Comparison of ENCODE assay signal across 24 cellular contexts in the genomic region with DNA sequence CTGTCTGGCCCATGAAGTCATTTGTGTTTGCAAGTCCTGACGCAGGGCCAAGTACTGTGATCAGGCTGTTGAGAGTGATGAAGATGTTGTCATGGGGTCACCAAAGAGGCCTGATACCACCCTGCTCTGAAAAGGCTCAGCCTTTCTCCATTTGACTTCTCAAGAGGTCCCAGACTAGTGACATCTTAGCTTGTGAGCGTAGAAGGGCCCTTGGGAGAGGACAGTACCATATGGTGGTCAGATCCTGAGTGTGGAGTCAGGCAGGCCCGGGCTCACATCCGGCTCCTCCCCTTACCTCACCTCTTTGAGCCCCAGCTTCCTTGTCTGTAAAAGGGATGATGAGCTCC.
"Had no signal": no experiment of that assay in that cellular context is flagged by ENCODE, and none has a peak within 500 bp of the region (broad histone marks: within the 10 kb centered on the region; RNA-seq: fewer than 3 reads in every experiment).

No MANE protein-coding gene starts in this region.

- H3K4me3 ChIP-seq: K562 had no signal

- DNase-seq: Kasumi-1; NCI-H1048; NCI-H1105; NCI-H1417 treated with DMSO at 0.1 percent for 48 hours; NCI-H146; NCI-H1694 treated with DMSO at 0.1 percent for 48 hours; NCI-H2029; NCI-H2081 treated with DMSO at 0.1 percent for 48 hours; NCI-H2171; NCI-H226; NCI-H446 treated with DMSO at 0.1 percent for 48 hours; NCI-H510A treated with DMSO at 0.1 percent for 48 hours; NCI-H526 treated with DMSO at 0.1 percent for 48 hours; NCI-H774; NK-92 treated with Interleukin-12 subunit alpha and Interleukin-12 subunit beta, amount 100 ng/mL, for 24 hours; PC-3; SHP77; SK-N-SH; T-helper 1 cell had no signal

- H3K27ac Mint-ChIP-seq: IgD-negative memory B cell had no signal

- H3K9ac ChIP-seq: KMS-11, SK-N-SH had no signal

- H3K9me3 ChIP-seq: SK-N-SH had no signal

- H3K4me3 Mint-ChIP-seq: IgD-negative memory B cell had no signal

- ATAC-seq: K562, Panc1, PC-3 had no signal

- H3K27ac ChIP-seq: KMS-11, RWPE1 had no signal

- H3K4me2 ChIP-seq: KMS-11, SK-N-SH had no signal
